4 cellular contexts compared by ENCODE assay signal in the genomic region with DNA sequence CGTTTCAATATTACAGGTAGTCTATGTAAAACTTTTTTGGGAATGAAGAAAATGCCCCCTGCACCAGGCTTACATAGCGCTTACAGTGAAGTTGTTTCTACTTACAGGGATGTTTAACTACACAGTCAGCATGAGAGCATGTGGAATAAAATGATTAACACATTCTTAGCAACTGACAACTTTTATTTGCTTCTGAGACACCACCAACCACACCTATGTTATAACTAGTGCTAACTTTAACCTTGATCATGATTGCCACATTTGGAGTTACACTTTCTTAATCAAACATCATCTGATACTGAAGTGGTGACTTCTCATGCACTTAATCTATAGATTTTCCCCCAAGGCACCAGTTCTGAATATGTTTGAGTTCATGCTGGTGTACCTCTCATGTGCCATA.
"Had no signal": no experiment of that assay in that cellular context is flagged by ENCODE, and none has a peak within 500 bp of the region (broad histone marks: within the 10 kb centered on the region; RNA-seq: fewer than 3 reads in every experiment).

No MANE protein-coding gene starts in this region.

- H3K4me3 ChIP-seq: GM23338 had no signal

- H3K27ac Mint-ChIP-seq: GM23338, H9 had no signal

- ATAC-seq: GM23338 had no signal

- H3K4me3 Mint-ChIP-seq: GM23338, H9 had no signal

- DNase-seq: H9, HCEC 1CT, IMR-90 had no signal

- H3K4me1 Mint-ChIP-seq: GM23338, H9 had no signal
